Comparison of ENCODE assay signal across 8 cellular contexts in the genomic region with DNA sequence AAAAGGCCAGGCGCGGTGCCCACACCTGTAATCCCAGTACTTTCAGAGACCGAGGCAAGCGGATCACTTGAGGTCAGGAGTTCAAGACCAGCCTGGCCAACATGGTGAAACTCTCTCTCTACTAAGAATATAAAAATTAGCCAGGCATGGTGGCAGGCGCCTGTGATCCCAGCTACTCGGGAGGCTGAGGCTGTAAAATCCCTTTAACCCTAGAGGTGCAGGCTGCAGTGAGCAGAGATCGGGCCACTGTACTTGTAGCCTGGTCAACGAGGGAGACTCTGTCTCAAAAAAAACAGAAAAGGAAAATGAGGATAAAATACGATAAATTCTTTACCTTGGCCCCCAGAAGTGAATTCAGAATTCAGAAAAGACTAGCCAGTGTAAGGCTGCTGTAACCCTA. TPM values are rescaled to one million over a fixed set of nuclear protein-coding genes. Genes with fewer than 3 reads are reported as not detected.
DNase-seq lines count a peak whose midpoint lies in the region; ATAC-seq, FAIRE-seq and TF ChIP-seq lines count a peak whose summit lies in the region.

No MANE protein-coding gene starts in this region.

- H3K27ac ChIP-seq in kidney (ENCODE audit: low read depth in 2 of 2, low read length in 2 of 2) (peak overlapping the region in 1 of 2 donors; percentile 12), subcutaneous abdominal adipose tissue (ENCODE audit: low read depth, low read length) (no peak overlapping the region)

- H3K4me1 Mint-ChIP-seq in activated CD4-positive, alpha-beta T cell treated with anti-CD3 and anti-CD28 coated beads, Interleukin-2, amount 10 ng/mL, durations not matched to agents 24 days and 14 days, result peaks cover 15% of the 10 kb centered on the region
- H3K4me1 Mint-ChIP-seq in activated T-helper 2 cell treated with anti-CD3 and anti-CD28 coated beads, Interferon-gamma antibody, Interleukin-2, Interleukin-4, amounts not matched to agents 10 μg/mL and 5 μg/mL and 100 μg/mL, durations not matched to agents 14 hours and 24 hours and 36 hours (ENCODE audit: low read depth), result peaks cover 8% of the 10 kb centered on the region

- H3K4me3 Mint-ChIP-seq in activated CD4-positive, alpha-beta T cell treated with anti-CD3 and anti-CD28 coated beads, Interleukin-2, amount 10 ng/mL, durations not matched to agents 24 days and 14 days, result peak overlapping the region; percentile 93
- peak overlapping the region; percentile 84 for H3K4me3 Mint-ChIP-seq in activated T-helper 2 cell treated with anti-CD3 and anti-CD28 coated beads, Interferon-gamma antibody, Interleukin-2, Interleukin-4, amounts not matched to agents 10 μg/mL and 5 μg/mL and 100 μg/mL, durations not matched to agents 14 hours and 24 hours and 36 hours (ENCODE audit: low read depth)

- no peaks in the 10 kb centered on the region for H3K36me3 ChIP-seq in kidney (ENCODE audit: control insufficient read depth in 1 of 2, insufficient read depth in 2 of 2, low read length in 2 of 2)
- no peaks in the 10 kb centered on the region for H3K36me3 ChIP-seq in subcutaneous abdominal adipose tissue (ENCODE audit: control insufficient read depth in 5 of 5, insufficient read depth in 5 of 5, low read length in 5 of 5)

- peak overlapping the region; percentile 83 for H3K27ac Mint-ChIP-seq in activated CD4-positive, alpha-beta T cell treated with anti-CD3 and anti-CD28 coated beads, Interleukin-2, amount 10 ng/mL, durations not matched to agents 24 days and 14 days
- H3K27ac Mint-ChIP-seq in activated T-helper 2 cell treated with anti-CD3 and anti-CD28 coated beads, Interferon-gamma antibody, Interleukin-2, Interleukin-4, amounts not matched to agents 10 μg/mL and 5 μg/mL and 100 μg/mL, durations not matched to agents 14 hours and 24 hours and 36 hours, result peak overlapping the region; percentile 44

- no peaks in the 10 kb centered on the region for H3K9me3 ChIP-seq in kidney (ENCODE audit: control insufficient read depth in 1 of 2, low read length in 2 of 2)
- H3K9me3 ChIP-seq in subcutaneous abdominal adipose tissue (ENCODE audit: control insufficient read depth in 5 of 5, low read length in 5 of 5), result no peaks in the 10 kb centered on the region

- no peak for ATAC-seq in GM21526 (IDR thresholded peaks at IDR 0.05; ENCODE audit: low FRiP score, unreplicated experiment)

- no peaks in the 10 kb centered on the region for H3K27me3 ChIP-seq in subcutaneous abdominal adipose tissue (ENCODE audit: control insufficient read depth in 5 of 5, insufficient read depth in 4 of 5, low read length in 5 of 5)

- intact Hi-C loops in activated CD4-positive, alpha-beta T cell treated with anti-CD3 and anti-CD28 coated beads, Interleukin-2, amount 10 ng/mL, durations not matched to agents 24 days and 14 days (cut with micrococcal nuclease), result loop anchor here (2.0 to 5.0 kb wide), 4 partner anchors 43 to 865 kb away; partner anchors contain the start of genes CFAP298, CRYZL1 and SYNJ1
- intact Hi-C loops in activated T-helper 2 cell treated with anti-CD3 and anti-CD28 coated beads, Interferon-gamma antibody, Interleukin-2, Interleukin-4, amounts not matched to agents 10 μg/mL and 5 μg/mL and 100 μg/mL, durations not matched to agents 14 hours and 24 hours and 36 hours (cut with micrococcal nuclease), result loop anchor here (1.0 kb wide), 1 partner anchor 163 kb away; the partner anchor contains the start of gene CRYZL1
- intact Hi-C loops in kidney (cut with DNase I), result no loop called here

- no peak for TF ChIP-seq CTCF in kidney (IDR thresholded peaks at IDR 0.05; ENCODE audit: borderline replicate concordance, extremely low read depth, insufficient read depth)

- peaks cover 6% of the 10 kb centered on the region for H3K27me3 Mint-ChIP-seq in activated CD4-positive, alpha-beta T cell treated with anti-CD3 and anti-CD28 coated beads, Interleukin-2, amount 10 ng/mL, durations not matched to agents 24 days and 14 days
- H3K27me3 Mint-ChIP-seq in activated T-helper 2 cell treated with anti-CD3 and anti-CD28 coated beads, Interferon-gamma antibody, Interleukin-2, Interleukin-4, amounts not matched to agents 10 μg/mL and 5 μg/mL and 100 μg/mL, durations not matched to agents 14 hours and 24 hours and 36 hours (ENCODE audit: low read depth), result no peaks in the 10 kb centered on the region

- no peaks in the 10 kb centered on the region for H3K4me1 ChIP-seq in kidney (ENCODE audit: control insufficient read depth in 1 of 2, insufficient read depth in 1 of 2, low read depth in 1 of 2, low read length in 2 of 2)
- peaks cover 0 to 19% (median 17%) of the 10 kb centered on the region in 5 donors for H3K4me1 ChIP-seq in subcutaneous abdominal adipose tissue (ENCODE audit: control insufficient read depth in 5 of 5, insufficient read depth in 5 of 5, low read length in 5 of 5)

- peak overlapping the region; percentile 98 for H3K4me3 ChIP-seq in kidney (ENCODE audit: low read length in 2 of 2)
- peak overlapping the region; percentile 89 to 95 (median 90) for H3K4me3 ChIP-seq in subcutaneous abdominal adipose tissue (ENCODE audit: low read depth in 1 of 5, low read length in 5 of 5)

- H3K36me3 Mint-ChIP-seq in activated CD4-positive, alpha-beta T cell treated with anti-CD3 and anti-CD28 coated beads, Interleukin-2, amount 10 ng/mL, durations not matched to agents 24 days and 14 days (ENCODE audit: low read depth), result no peaks in the 10 kb centered on the region
- peaks cover 4% of the 10 kb centered on the region for H3K36me3 Mint-ChIP-seq in activated T-helper 2 cell treated with anti-CD3 and anti-CD28 coated beads, Interferon-gamma antibody, Interleukin-2, Interleukin-4, amounts not matched to agents 10 μg/mL and 5 μg/mL and 100 μg/mL, durations not matched to agents 14 hours and 24 hours and 36 hours (ENCODE audit: low read depth)

- FAIRE-seq in kidney (lab: Jason Lieb, UNC), result no peak

- no peaks in the 10 kb centered on the region for H3K9me3 Mint-ChIP-seq in activated CD4-positive, alpha-beta T cell treated with anti-CD3 and anti-CD28 coated beads, Interleukin-2, amount 10 ng/mL, durations not matched to agents 24 days and 14 days
- no peaks in the 10 kb centered on the region for H3K9me3 Mint-ChIP-seq in activated T-helper 2 cell treated with anti-CD3 and anti-CD28 coated beads, Interferon-gamma antibody, Interleukin-2, Interleukin-4, amounts not matched to agents 10 μg/mL and 5 μg/mL and 100 μg/mL, durations not matched to agents 14 hours and 24 hours and 36 hours

- H3K9ac ChIP-seq in kidney (ENCODE audit: low read length in 2 of 2), result peak overlapping the region in 1 of 2 donors; percentile 96
- peak overlapping the region in 3 of 5 donors; percentile 84 to 89 (median 89) for H3K9ac ChIP-seq in subcutaneous abdominal adipose tissue (ENCODE audit: low read length in 5 of 5)

- no peak for DNase-seq in activated CD4-positive, alpha-beta T cell treated with anti-CD3 and anti-CD28 coated beads, Interleukin-2, amount 10 ng/mL, durations not matched to agents 24 days and 14 days
- no peak for DNase-seq in activated CD4-positive, alpha-beta T cell treated with anti-CD3 and anti-CD28 coated beads, Interleukin-2, amount 50 U/mL, for 1 hour
- no peak for DNase-seq in activated T-helper 2 cell treated with anti-CD3 and anti-CD28 coated beads, Interferon-gamma antibody, Interleukin-2, Interleukin-4, amounts not matched to agents 10 μg/mL and 5 μg/mL and 100 μg/mL, durations not matched to agents 14 hours and 24 hours and 36 hours (ENCODE audit: low spot score)
- DNase-seq in kidney, result no peak
- DNase-seq in cerebellum (ENCODE audit: low spot score), result no peak
- DNase-seq in DMS79 (lab: John Stamatoyannopoulos, UW), result no peak

RNA-seq across cellular contexts. Expression of gene TMEM50B, which starts 1.6 kb away (rescaled TPM):
- total RNA-seq in activated CD4-positive, alpha-beta T cell treated with anti-CD3 and anti-CD28 coated beads, Interleukin-2, amount 10 ng/mL, durations not matched to agents 24 days and 14 days, result 14.4 and 16.4 TPM in 2 replicates
- 16.5 and 18.7 TPM in 2 replicates for total RNA-seq in activated T-helper 2 cell treated with anti-CD3 and anti-CD28 coated beads, Interferon-gamma antibody, Interleukin-2, Interleukin-4, amounts not matched to agents 10 μg/mL and 5 μg/mL and 100 μg/mL, durations not matched to agents 14 hours and 24 hours and 36 hours
- total RNA-seq in kidney (87.6 TPM), cerebellum (45.0 TPM)
- polyA plus RNA-seq in kidney (ENCODE audit: insufficient read depth, low read depth, low replicate concordance), result 63.7 TPM

RNA-seq across cellular contexts. Expression of gene DNAJC28, which starts 13.3 kb away (rescaled TPM):
- total RNA-seq in activated CD4-positive, alpha-beta T cell treated with anti-CD3 and anti-CD28 coated beads, Interleukin-2, amount 10 ng/mL, durations not matched to agents 24 days and 14 days, result 0.09 and 0.12 TPM in 2 replicates
- 0.16 and 0.37 TPM in 2 replicates for total RNA-seq in activated T-helper 2 cell treated with anti-CD3 and anti-CD28 coated beads, Interferon-gamma antibody, Interleukin-2, Interleukin-4, amounts not matched to agents 10 μg/mL and 5 μg/mL and 100 μg/mL, durations not matched to agents 14 hours and 24 hours and 36 hours
- 2.2 TPM for total RNA-seq in kidney
- 4.6 TPM for polyA plus RNA-seq in kidney (ENCODE audit: insufficient read depth, low read depth, low replicate concordance)
- 5.1 TPM for total RNA-seq in cerebellum
